ENCODE assay signal across 17 cellular contexts in genomic region chr6:136696783-136697364, GRCh38.
DNase-seq lines count a peak whose midpoint lies in the region; ATAC-seq, FAIRE-seq and TF ChIP-seq lines count a peak whose summit lies in the region.
"Had no signal": no experiment of that assay in that cellular context is flagged by ENCODE, and none has a peak within 500 bp of the region (broad histone marks: within the 10 kb centered on the region; RNA-seq: fewer than 3 reads in every experiment).

No MANE protein-coding gene starts in this region.

- in situ Hi-C loops in K562 (cut with MboI): no loop called here

- CTCF ChIA-PET in K562 (lab: Yijun Ruan, JAX; ENCODE audit: low intra/inter-chr PET ratio): no interaction called here

- H3K27ac Mint-ChIP-seq in mesothelial cell of epicardium: peak overlapping the region; percentile 93
- H3K27ac Mint-ChIP-seq: T-helper 1 cell treated with Interleukin-12 subunit alpha and Interleukin-12 subunit beta and Interleukin-4 antibody, amounts not matched to agents 30 μg/mL and 1 μg/mL, for 36 hours had no signal

- no peak for TF ChIP-seq RAD21 in K562 (CRISPR knock-in tag; conservative IDR thresholded peaks at IDR 0.05 in 1 of 2, IDR thresholded peaks at IDR 0.05 in 1 of 2)

- no peaks in the 10 kb centered on the region for H3K9me3 ChIP-seq in K562 (replicated peaks; ENCODE audit: control insufficient read depth, insufficient read depth, low read depth, low read length)
- H3K9me3 ChIP-seq: neutrophil had no signal

- FAIRE-seq in GM12891 (lab: Jason Lieb, UNC) (peak; percentile 28), K562 (lab: Jason Lieb, UNC) (no peak), D721Med (lab: Jason Lieb, UNC) (no peak)

- no peak overlapping the region for H3K4me3 ChIP-seq in K562

- no peak overlapping the region for H3K4me2 ChIP-seq in K562 (ENCODE audit: insufficient read depth, low read length)

- intact Hi-C loops in K562 (cut with micrococcal nuclease): no loop called here

- H3K36me3 Mint-ChIP-seq in mesothelial cell of epicardium: no peaks in the 10 kb centered on the region

- H3K27me3 ChIP-seq in K562 (ENCODE audit: control insufficient read depth in 2 of 2, insufficient read depth in 2 of 2, low read length in 2 of 2): no peaks in the 10 kb centered on the region; a peak in 1 of 5 replicates
- H3K27me3 ChIP-seq: neutrophil had no signal

- WGBS in K562 (ENCODE audit: insufficient coverage, low coverage, missing lambda C conversion rate): 45% methylated on average over 7 of the region's 7 CpGs

- no peaks in the 10 kb centered on the region for H3K4me1 ChIP-seq in K562 (replicated peaks in 1 of 2; ENCODE audit: control insufficient read depth in 2 of 2, insufficient read depth in 2 of 2, low read length in 2 of 2)

- POLR2A ChIA-PET in K562 (lab: Yijun Ruan, JAX): no interaction called here

- no peaks in the 10 kb centered on the region for H3K27me3 Mint-ChIP-seq in mesothelial cell of epicardium (ENCODE audit: low read depth)
- H3K27me3 Mint-ChIP-seq: CD4-positive, alpha-beta memory T cell; central memory CD8-positive, alpha-beta T cell had no signal

- H3K4me3 Mint-ChIP-seq in mesothelial cell of epicardium: no peak overlapping the region
- H3K4me3 Mint-ChIP-seq: CD4-positive, alpha-beta memory T cell; central memory CD8-positive, alpha-beta T cell; T-helper 1 cell treated with Interleukin-12 subunit alpha and Interleukin-12 subunit beta and Interleukin-4 antibody, amounts not matched to agents 30 μg/mL and 1 μg/mL, for 36 hours had no signal

- no peak overlapping the region for H3K9ac ChIP-seq in K562 (ENCODE audit: insufficient read depth in 1 of 2, low read depth in 2 of 2, low read length in 2 of 2)

- peaks cover 20% of the 10 kb centered on the region; the same call in 1 of the 3 replicates for H3K36me3 ChIP-seq in K562 (ENCODE audit: control insufficient read depth, insufficient read depth, low read length)

- no peaks in the 10 kb centered on the region for H4K20me1 ChIP-seq in K562 (replicated peaks; ENCODE audit: control insufficient read depth, insufficient read depth, low read length)

- H2AFZ ChIP-seq in K562 (ENCODE audit: low read depth, low read length): no peak overlapping the region

- no peaks in the 10 kb centered on the region for H3K9me3 Mint-ChIP-seq in mesothelial cell of epicardium
- H3K9me3 Mint-ChIP-seq: CD4-positive, alpha-beta memory T cell; central memory CD8-positive, alpha-beta T cell; T-helper 1 cell treated with Interleukin-12 subunit alpha and Interleukin-12 subunit beta and Interleukin-4 antibody, amounts not matched to agents 30 μg/mL and 1 μg/mL, for 36 hours had no signal

- no peaks in the 10 kb centered on the region for H3K9me1 ChIP-seq in K562 (ENCODE audit: control insufficient read depth, insufficient read depth, low read length)

- BruUV-seq in K562 (replicated peaks; lab: Mats Ljungman, UMichigan): no TSS peak

- no peak for TF ChIP-seq POLR2A in GM12891 (IDR thresholded peaks at IDR 0.05; ENCODE audit: low read depth, low read length)
- TF ChIP-seq POLR2A in K562 (conservative IDR thresholded peaks at IDR 0.05): no peak

- TF ChIP-seq CTCF in K562 (IDR thresholded peaks at IDR 0.05 in 2 of 3, conservative IDR thresholded peaks at IDR 0.05 in 1 of 3; ENCODE audit: insufficient read depth in 2 of 3, low read depth in 1 of 3, low read length in 3 of 3) (no peak), mesothelial cell of epicardium (IDR thresholded peaks at IDR 0.05; ENCODE audit: unreplicated experiment) (no peak), D721Med (IDR thresholded peaks at IDR 0.05; ENCODE audit: insufficient read depth, missing control alignments) (no peak)

- H3K27ac ChIP-seq in K562 (ENCODE audit: extremely low read depth, low read depth, low read length): no peak overlapping the region
- H3K27ac ChIP-seq: neutrophil had no signal

- H3K4me1 Mint-ChIP-seq in mesothelial cell of epicardium: peaks cover 40% of the 10 kb centered on the region

- no peak for TF ChIP-seq EP300 in K562 (IDR thresholded peaks at IDR 0.05; ENCODE audit: low read length)

- ATAC-seq in K562: no peak

- DNase-seq in GM12891 (ENCODE audit: insufficient read length, low spot score) (no peak), NCI-H146 (lab: John Stamatoyannopoulos, UW) (peak; percentile 76), K562 (ENCODE audit: extremely low read depth in 1 of 4, low spot score in 3 of 4) (no peak), mesothelial cell of epicardium (ENCODE audit: low spot score in 2 of 2, unreplicated experiment in 2 of 2) (no peak), DMS 273 (lab: John Stamatoyannopoulos, UW; ENCODE audit: unreplicated experiment) (no peak), midbrain (lab: John Stamatoyannopoulos, UW) (no peak), D721Med (ENCODE audit: insufficient read length, low spot score) (no peak), medulla oblongata (ENCODE audit: extremely low spot score) (no peak)
- DNase-seq: activated CD4-positive, alpha-beta T cell treated with anti-CD3 and anti-CD28 coated beads, Interleukin-2, amount 50 U/mL, for 4 hours; activated gamma-delta T cell treated with Interleukin-2 at 50 U/mL for 16 hours; CD4-positive, alpha-beta memory T cell; glutamatergic neuron; NCI-H1092 treated with DMSO at 0.1 percent for 48 hours; retina had no signal

- no peaks in the 10 kb centered on the region for H3K79me2 ChIP-seq in K562 (ENCODE audit: control insufficient read depth, insufficient read depth, low read length)

TF ChIP-seq in GM12891, 5 proteins besides CTCF, POLR2A, EP300 and RAD21:
- no peak for TF ChIP-seq SPI1 (IDR thresholded peaks at IDR 0.05; ENCODE audit: low read depth, low read length)
- no peak for TF ChIP-seq PAX5 (IDR thresholded peaks at IDR 0.05; ENCODE audit: insufficient read depth, low read length, severe bottlenecking)
- TF ChIP-seq TAF1 (IDR thresholded peaks at IDR 0.05; ENCODE audit: low read depth, low read length): no peak
- TF ChIP-seq POU2F2 (IDR thresholded peaks at IDR 0.05; ENCODE audit: low read depth, low read length): no peak
- TF ChIP-seq POLR2AphosphoS5 (IDR thresholded peaks at IDR 0.05; ENCODE audit: low read depth, low read length): no peak

TF ChIP-seq in K562, 482 proteins besides CTCF, POLR2A, EP300 and RAD21 (continues in another document):
- TF ChIP-seq C11orf30 (IDR thresholded peaks at IDR 0.05; ENCODE audit: low read depth): 0 out of 2 replicates have a peak, but pooled peaks have one; percentile 2
